In genomic region chr15:58770857-58771620, GRCh38 we compare ENCODE assay signal across 8 cellular contexts. TPM values are rescaled to one million over a fixed set of nuclear protein-coding genes. Genes with fewer than 3 reads are reported as not detected.
A peak's percentile ranks its signal among the peaks of the same experiment; 100 is the strongest.
DNase-seq lines count a peak whose midpoint lies in the region; ATAC-seq and TF ChIP-seq lines count a peak whose summit lies in the region.

MINDY2 (plus strand) TSS chr15:58771302; CDS start chr15:58771396, 94 bp downstream.

- peak within 1 kb of the TSS; percentile 96 for H3K27ac ChIP-seq in upper lobe of right lung

- no peaks in the 10 kb centered on the region for H3K9me3 Mint-ChIP-seq in T-helper 1 cell treated with Interleukin-12 subunit alpha and Interleukin-12 subunit beta and Interleukin-4 antibody, amounts not matched to agents 30 μg/mL and 1 μg/mL, for 36 hours

- H3K27me3 ChIP-seq in upper lobe of right lung = no peaks in the 10 kb centered on the region

- ATAC-seq in HG02884 (IDR thresholded peaks at IDR 0.05; ENCODE audit: unreplicated experiment) (peak; percentile 94), left cardiac atrium (peak; percentile 97 to 99), upper lobe of right lung (peak; percentile 98)

- peak within 1 kb of the TSS; percentile 85 for H3K4me3 ChIP-seq in upper lobe of right lung

- H3K27ac Mint-ChIP-seq in T-helper 1 cell treated with Interleukin-12 subunit alpha and Interleukin-12 subunit beta and Interleukin-4 antibody, amounts not matched to agents 30 μg/mL and 1 μg/mL, for 36 hours = peak within 1 kb of the TSS; percentile 89

- intact Hi-C loops in left cardiac atrium (cut with DNase I) = loop anchor here in 1 of 2 donors (2.0 kb wide), 1 partner anchor 22 kb away; the partner anchor contains the start of gene ADAM10
- intact Hi-C loops in posterior vena cava (cut with DNase I) = no loop called here
- intact Hi-C loops in upper lobe of right lung (cut with DNase I) = no loop called here

- no peak within 1 kb of the TSS for H3K4me3 Mint-ChIP-seq in T-helper 1 cell treated with Interleukin-12 subunit alpha and Interleukin-12 subunit beta and Interleukin-4 antibody, amounts not matched to agents 30 μg/mL and 1 μg/mL, for 36 hours

- peaks cover 19% of the 10 kb centered on the region for H3K4me1 Mint-ChIP-seq in T-helper 1 cell treated with Interleukin-12 subunit alpha and Interleukin-12 subunit beta and Interleukin-4 antibody, amounts not matched to agents 30 μg/mL and 1 μg/mL, for 36 hours (ENCODE audit: low read depth)

- no peaks in the 10 kb centered on the region for H3K27me3 Mint-ChIP-seq in T-helper 1 cell treated with Interleukin-12 subunit alpha and Interleukin-12 subunit beta and Interleukin-4 antibody, amounts not matched to agents 30 μg/mL and 1 μg/mL, for 36 hours (ENCODE audit: low read depth)

- DNase-seq in GM13977 (ENCODE audit: low spot score) = peak; percentile 96
- peak; percentile 93 for DNase-seq in NCI-H1694 (lab: John Stamatoyannopoulos, UW)
- peak; percentile 98 for DNase-seq in amniotic stem cell (lab: John Stamatoyannopoulos, UW)
- peak; percentile 99 for DNase-seq in left cardiac atrium
- DNase-seq in posterior vena cava (ENCODE audit: low spot score) = peak; percentile 100
- peak; percentile 100 for DNase-seq in upper lobe of right lung

- H3K9me3 ChIP-seq in upper lobe of right lung = no peaks in the 10 kb centered on the region

- H3K4me1 ChIP-seq in upper lobe of right lung = peaks cover 37% of the 10 kb centered on the region

- in situ Hi-C loops in GM13977 (cut with MboI; ENCODE audit: low pct_unique_long_range_greater_than_20kb, low sequenced_read_pairs, unreplicated experiment) = loop anchor here (25.0 kb wide), 1 partner anchor 509 kb away; no protein-coding TSS in a partner anchor

- no peaks in the 10 kb centered on the region for H3K36me3 ChIP-seq in upper lobe of right lung

- peak; percentile 49 for TF ChIP-seq CTCF in GM13977 (IDR thresholded peaks at IDR 0.05; ENCODE audit: extremely low read depth, insufficient read depth, missing control alignments)
- peak; percentile 46 for TF ChIP-seq CTCF in upper lobe of right lung (IDR thresholded peaks at IDR 0.05)

- H3K36me3 Mint-ChIP-seq in T-helper 1 cell treated with Interleukin-12 subunit alpha and Interleukin-12 subunit beta and Interleukin-4 antibody, amounts not matched to agents 30 μg/mL and 1 μg/mL, for 36 hours (ENCODE audit: low read depth) = peaks cover 2% of the 10 kb centered on the region

RNA-seq across cellular contexts. Expression of gene MINDY2, which starts in this region (rescaled TPM):
- total RNA-seq in left cardiac atrium (10 to 100 TPM; 28.7 to 35.5 TPM), posterior vena cava (10 to 100 TPM; 23.3 to 41.3 TPM), upper lobe of right lung (31.2 TPM)

Comparison
In these comparisons a context has a peak if more than half of its experiments do, and no peak if none do; other contexts are left out.
1. Peak in every context shown above with its lines: DNase-seq, ATAC-seq, H3K4me3 ChIP-seq and H3K27ac ChIP-seq.